Comparison of ENCODE assay signal across 8 cellular contexts in genomic region chr15:72271895-72272212, GRCh38. TPM values are rescaled to one million over a fixed set of nuclear protein-coding genes. Genes with fewer than 3 reads are reported as not detected.
A peak's percentile ranks its signal among the peaks of the same experiment; 100 is the strongest.
DNase-seq lines count a peak whose midpoint lies in the region; ATAC-seq and TF ChIP-seq lines count a peak whose summit lies in the region.

No MANE protein-coding gene starts in this region.

- peak overlapping the region; percentile 93 for H3K4me3 ChIP-seq in A673 (ENCODE audit: low read depth, low read length, poor library complexity, severe bottlenecking)
- peak overlapping the region; percentile 70 to 84 (median 77) for H3K4me3 ChIP-seq in mammary epithelial cell (replicated peaks in 1 of 3; ENCODE audit: insufficient read depth in 1 of 3, low read depth in 2 of 3, low read length in 3 of 3)
- H3K4me3 ChIP-seq in lower leg skin (ENCODE audit: low read depth, poor library complexity, severe bottlenecking), result peak overlapping the region; percentile 88
- peak overlapping the region; percentile 81 to 89 for H3K4me3 ChIP-seq in testis

- BruUV-seq in A673 (replicated peaks; lab: Mats Ljungman, UMichigan) (no TSS peak), mammary epithelial cell (replicated peaks; lab: Mats Ljungman, UMichigan) (no TSS peak)

- H3K27me3 ChIP-seq in A673 (replicated peaks; ENCODE audit: insufficient read depth, low read depth, low read length, poor library complexity) (no peaks in the 10 kb centered on the region), mammary epithelial cell (ENCODE audit: insufficient read depth, low read length) (no peaks in the 10 kb centered on the region), testis (no peaks in the 10 kb centered on the region)

- H3K27ac ChIP-seq in A673 (ENCODE audit: low read depth, low read length, poor library complexity, severe bottlenecking) (peak overlapping the region; percentile 90), mammary epithelial cell (ENCODE audit: insufficient read depth, low read depth, low read length) (peak overlapping the region; percentile 68), testis (peak overlapping the region; percentile 90 to 92)

- no peak for ATAC-seq in GM18870 (IDR thresholded peaks at IDR 0.05; ENCODE audit: unreplicated experiment)

- H3K4me1 ChIP-seq in A673 (ENCODE audit: insufficient read depth, low read length, poor library complexity, severe bottlenecking) (peaks cover 13% of the 10 kb centered on the region), mammary epithelial cell (ENCODE audit: insufficient read depth, low read length) (peaks cover 20% of the 10 kb centered on the region), testis (peaks cover 19% of the 10 kb centered on the region)

- TF ChIP-seq CTCF in A673 (conservative IDR thresholded peaks at IDR 0.05; ENCODE audit: low read depth, low read length), result no peak
- no peak for TF ChIP-seq CTCF in GM10248 (IDR thresholded peaks at IDR 0.05; ENCODE audit: control extremely low read depth, extremely low read depth, low read depth, missing control alignments)
- no peak for TF ChIP-seq CTCF in mammary epithelial cell (conservative IDR thresholded peaks at IDR 0.05 in 1 of 2, IDR thresholded peaks at IDR 0.05 in 1 of 2; ENCODE audit: extremely low read depth in 1 of 2, insufficient read depth in 1 of 2, low read depth in 1 of 2, low read length in 2 of 2)
- TF ChIP-seq CTCF in lower leg skin (IDR thresholded peaks at IDR 0.05), result no peak
- TF ChIP-seq CTCF in testis (IDR thresholded peaks at IDR 0.05), result no peak

- no peaks in the 10 kb centered on the region for H4K20me1 ChIP-seq in mammary epithelial cell (ENCODE audit: insufficient read depth, low read length)

- H2AFZ ChIP-seq in mammary epithelial cell (ENCODE audit: low read depth, low read length), result peak overlapping the region; percentile 93

- peaks cover 48% of the 10 kb centered on the region for H3K79me2 ChIP-seq in mammary epithelial cell (ENCODE audit: insufficient read depth, low read length)

- H3K4me2 ChIP-seq in mammary epithelial cell (ENCODE audit: insufficient read depth, low read depth, low read length), result peak overlapping the region; percentile 88

- CTCF ChIA-PET in A673 (lab: Charles Lee), result no interaction called here
- CTCF ChIA-PET in GM10248 (lab: Yijun Ruan, JAX), result interaction anchor here (1.0 kb wide), 1 partner anchor 45 kb away, joined by 3 read pairs; no protein-coding TSS in a partner anchor
- CTCF ChIA-PET in mammary epithelial cell (lab: Charles Lee; ENCODE audit: low non-redundant PET), result no interaction called here

- H3K36me3 ChIP-seq in A673 (ENCODE audit: insufficient read depth, low read length, poor library complexity, severe bottlenecking) (peaks cover 26% of the 10 kb centered on the region), mammary epithelial cell (ENCODE audit: insufficient read depth, low read length) (peaks cover 4% of the 10 kb centered on the region), testis (ENCODE audit: low read depth, missing control alignments) (no peaks in the 10 kb centered on the region)

- TF ChIP-seq POLR2A in lower leg skin (IDR thresholded peaks at IDR 0.05) (no peak), testis (IDR thresholded peaks at IDR 0.05) (no peak)

- H3K9me3 ChIP-seq in A673 (ENCODE audit: low read depth, low read length, poor library complexity, severe bottlenecking) (no peaks in the 10 kb centered on the region), mammary epithelial cell (replicated peaks; ENCODE audit: insufficient read depth, low read length) (no peaks in the 10 kb centered on the region), testis (no peaks in the 10 kb centered on the region)

- peak overlapping the region; percentile 81 for H3K9ac ChIP-seq in mammary epithelial cell (ENCODE audit: insufficient read depth, low read length)

- POLR2A ChIA-PET in A673 (lab: Charles Lee; ENCODE audit: low non-redundant PET) (no interaction called here), GM10248 (lab: Yijun Ruan, JAX) (no interaction called here)

- in situ Hi-C loops in mammary epithelial cell (cut with MboI; ENCODE audit: low sequenced_read_pairs in 2 of 2), result no loop called here

- peak; percentile 26 for DNase-seq in A673 (ENCODE audit: low spot score)
- DNase-seq in GM10248 (ENCODE audit: extremely low spot score), result peak; percentile 27
- peak; percentile 31 for DNase-seq in NAMALWA (ENCODE audit: low spot score)
- DNase-seq in mammary epithelial cell, result peak; percentile 38
- DNase-seq in lower leg skin (ENCODE audit: low spot score in 2 of 2), result peak in 1 of 2 donors; percentile 21
- peak; percentile 28 for DNase-seq in testis
- DNase-seq in NCI-H128 (lab: John Stamatoyannopoulos, UW; ENCODE audit: unreplicated experiment), result no peak

- dilution Hi-C loops in mammary epithelial cell (cut with HindIII; ENCODE audit: low sequenced_read_pairs), result loop anchor here (5.0 kb wide), 1 partner anchor 70 kb away; no protein-coding TSS in a partner anchor

- intact Hi-C loops in A673 (cut with micrococcal nuclease; ENCODE audit: unreplicated experiment) (no loop called here), mammary epithelial cell (cut with micrococcal nuclease) (loop anchor here (1.0 kb wide), 2 partner anchors 44 to 73 kb away; no protein-coding TSS in a partner anchor), lower leg skin (cut with DNase I; ENCODE audit: low total_unique reads) (loop anchor here (10.0 kb wide), 1 partner anchor 67 kb away; no protein-coding TSS in a partner anchor), testis (cut with DNase I; ENCODE audit: low total_unique reads) (loop anchor here (2.0 to 10.0 kb wide), 2 partner anchors 41 to 67 kb away; partner anchors contain the start of gene PKM)

- WGBS in mammary epithelial cell (ENCODE audit: low coverage, missing lambda C conversion rate), result 3% methylated on average over 13 of the region's 13 CpGs
- WGBS in lower leg skin, 2 donors, result 2 to 5% methylated on average over 3 to 13 of the region's 13 CpGs
- WGBS in testis, 2 donors, result 1 to 2% methylated on average over 10 to 13 of the region's 13 CpGs

RNA-seq across cellular contexts. Expression of gene PARP6, which starts 0.5 kb away (rescaled TPM):
- total RNA-seq in A673 (2021), result 68.0 and 71.4 TPM in 2 replicates
- total RNA-seq in mammary epithelial cell, result 10 to 100 TPM; 28.3 to 58.2 TPM
- 27.3 TPM for polyA plus RNA-seq in mammary epithelial cell
- polyA minus RNA-seq in mammary epithelial cell, result 40.8 TPM
- 10 to 100 TPM; 47.4 to 61.7 (median 54.8) TPM for total RNA-seq in lower leg skin
- 100 to 1,000 TPM; 114 to 182 TPM for total RNA-seq in testis
- 190 TPM for polyA plus RNA-seq in testis (ENCODE audit: insufficient read depth, low read depth, low replicate concordance)

RNA-seq across cellular contexts. Expression of gene PKM, which starts 40.9 kb away (rescaled TPM):
- total RNA-seq in A673 (2021) (1,606 and 1,955 TPM in 2 replicates), mammary epithelial cell (1,000 to 10,000 TPM; 2,783 to 3,063 TPM), lower leg skin (100 to 1,000 TPM; 266 to 433 (median 367) TPM), testis (100 to 1,000 TPM; 521 to 530 TPM)
- polyA plus RNA-seq in mammary epithelial cell (3,498 TPM), testis (ENCODE audit: insufficient read depth, low read depth, low replicate concordance) (602 TPM)
- polyA minus RNA-seq in mammary epithelial cell, result 5,832 TPM

RNA-seq across cellular contexts. Expression of gene CELF6, which starts 48.1 kb away (rescaled TPM):
- total RNA-seq in A673 (2021) (not detected in 2 replicates), mammary epithelial cell (under 1 TPM; 0.14 to 0.17 TPM), lower leg skin (1 to 10 TPM; 1.2 to 1.8 (median 1.5) TPM), testis (10 to 100 TPM; 19.2 to 22.0 TPM)
- polyA plus RNA-seq in mammary epithelial cell (0.02 TPM), testis (ENCODE audit: insufficient read depth, low read depth, low replicate concordance) (10.1 TPM)
- polyA minus RNA-seq in mammary epithelial cell, result not detected

Comparison
In these comparisons a context has a peak if more than half of its experiments do, and no peak if none do; other contexts are left out.
1. RNA of gene CELF6, which starts 48.1 kb away (total RNA-seq): 19.2 to 22.0 TPM in testis; 1.2 to 1.8 TPM in lower leg skin, 0.14 to 0.17 TPM in mammary epithelial cell and not detected in A673; every median in the first group is over 4 times any median in the second.
2. Peak in every context shown above with its lines, with median percentiles within 50 percentile points of each other: H3K27ac ChIP-seq and H3K4me3 ChIP-seq.